In the genomic region with DNA sequence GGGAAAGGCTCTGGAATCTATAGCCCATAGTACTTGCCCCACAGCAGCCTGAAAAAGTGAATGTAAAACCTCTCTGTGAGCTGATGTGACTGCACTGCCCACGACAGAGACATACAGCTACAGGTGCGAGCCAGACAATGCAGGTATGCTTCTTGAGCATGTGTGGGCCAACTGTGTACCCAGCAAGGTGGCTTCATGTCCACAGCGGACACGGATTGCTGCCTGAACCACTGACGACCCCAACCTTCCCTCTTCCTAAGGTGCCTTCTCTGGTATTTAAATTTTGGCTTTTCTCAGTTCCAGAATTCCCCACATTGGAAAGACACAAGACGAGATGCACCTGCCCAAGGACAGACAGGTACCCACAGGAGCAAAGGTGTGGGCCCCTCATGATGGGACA, we compare ENCODE assay signal across 17 cellular contexts.
DNase-seq lines count a peak whose midpoint lies in the region; ATAC-seq and TF ChIP-seq lines count a peak whose summit lies in the region.
"Had no signal": no experiment of that assay in that cellular context is flagged by ENCODE, and none has a peak within 500 bp of the region (broad histone marks: within the 10 kb centered on the region; RNA-seq: fewer than 3 reads in every experiment).

No MANE protein-coding gene starts in this region.

- peaks cover 71% of the 10 kb centered on the region for H3K4me1 ChIP-seq in left ventricle myocardium inferior
- H3K4me1 ChIP-seq in vagina, result no peaks in the 10 kb centered on the region

- DNase-seq in left ventricle myocardium inferior, result no peak
- DNase-seq in left cardiac atrium, result no peak
- peak; percentile 24 for DNase-seq in coronary artery (ENCODE audit: low spot score)
- peak; percentile 62 for DNase-seq in osteocyte (ENCODE audit: extremely low spot score, unreplicated experiment)
- peak; percentile 55 to 70 for DNase-seq in vagina (ENCODE audit: extremely low spot score in 2 of 2)
- DNase-seq in COLO829 (ENCODE audit: low spot score), result no peak
- DNase-seq: DMS79 treated with DMSO at 0.1 percent for 48 hours, GOT3, NCI-H1417 treated with DMSO at 0.1 percent for 48 hours, NCI-H187 treated with DMSO at 0.1 percent for 48 hours, NCI-H226, NCI-H524, RPMI8226, SIG-M5 had no signal

- H3K27me3 Mint-ChIP-seq in osteocyte (ENCODE audit: unreplicated experiment), result no peaks in the 10 kb centered on the region

- no peaks in the 10 kb centered on the region for H3K36me3 Mint-ChIP-seq in osteocyte (ENCODE audit: unreplicated experiment)
- H3K36me3 Mint-ChIP-seq: CD14-positive monocyte had no signal

- H3K27me3 ChIP-seq in left ventricle myocardium inferior (ENCODE audit: low read depth) (no peaks in the 10 kb centered on the region), vagina (no peaks in the 10 kb centered on the region)

- ATAC-seq in left cardiac atrium, result no peak
- ATAC-seq in HG03196 (IDR thresholded peaks at IDR 0.05; ENCODE audit: unreplicated experiment), result no peak

- H3K36me3 ChIP-seq in left ventricle myocardium inferior, result peaks cover 17% of the 10 kb centered on the region
- H3K36me3 ChIP-seq in vagina, result no peaks in the 10 kb centered on the region

- no peak overlapping the region for H3K4me3 Mint-ChIP-seq in osteocyte (ENCODE audit: unreplicated experiment)
- H3K4me3 Mint-ChIP-seq: CD14-positive monocyte had no signal

- H3K27ac Mint-ChIP-seq in osteocyte (ENCODE audit: unreplicated experiment), result no peak overlapping the region

- no peaks in the 10 kb centered on the region for H3K4me1 Mint-ChIP-seq in osteocyte (ENCODE audit: unreplicated experiment)

- no peaks in the 10 kb centered on the region for H3K9me3 Mint-ChIP-seq in osteocyte (ENCODE audit: unreplicated experiment)
- H3K9me3 Mint-ChIP-seq: CD14-positive monocyte had no signal

- H3K9me3 ChIP-seq in left ventricle myocardium inferior (replicated peaks) (no peaks in the 10 kb centered on the region), vagina (no peaks in the 10 kb centered on the region)

- H3K27ac ChIP-seq in left ventricle myocardium inferior (replicated peaks), result peak overlapping the region; percentile 94
- no peak overlapping the region for H3K27ac ChIP-seq in coronary artery
- H3K27ac ChIP-seq in vagina, result no peak overlapping the region
- H3K27ac ChIP-seq: HL-60 had no signal

- no peak for TF ChIP-seq POLR2A in vagina (IDR thresholded peaks at IDR 0.05)

- H3K4me3 ChIP-seq in left ventricle myocardium inferior (no peak overlapping the region), coronary artery (no peak overlapping the region), vagina (no peak overlapping the region)

- TF ChIP-seq CTCF in left ventricle myocardium inferior (IDR thresholded peaks at IDR 0.05; ENCODE audit: borderline replicate concordance), result no peak
- TF ChIP-seq CTCF in coronary artery (IDR thresholded peaks at IDR 0.05), result no peak
- no peak for TF ChIP-seq CTCF in osteocyte (IDR thresholded peaks at IDR 0.05)
- TF ChIP-seq CTCF in vagina (IDR thresholded peaks at IDR 0.05), result no peak

- intact Hi-C loops in left ventricle myocardium inferior (cut with micrococcal nuclease) (no loop called here), left cardiac atrium (cut with DNase I) (loop anchor here in 1 of 2 donors (5.0 kb wide), 2 partner anchors 41 to 64 kb away; a partner anchor contains a TSS), vagina (cut with DNase I) (no loop called here)

Comparison
In these comparisons a context has a peak if more than half of its experiments do, and no peak if none do; other contexts are left out.
1. DNase-seq: peak in coronary artery (single experiment), osteocyte (single experiment) and vagina (2 of 2); none in left ventricle myocardium inferior (single experiment), left cardiac atrium (single experiment) and COLO829 (single experiment).